1 cellular context compared by ENCODE assay signal in the genomic region with DNA sequence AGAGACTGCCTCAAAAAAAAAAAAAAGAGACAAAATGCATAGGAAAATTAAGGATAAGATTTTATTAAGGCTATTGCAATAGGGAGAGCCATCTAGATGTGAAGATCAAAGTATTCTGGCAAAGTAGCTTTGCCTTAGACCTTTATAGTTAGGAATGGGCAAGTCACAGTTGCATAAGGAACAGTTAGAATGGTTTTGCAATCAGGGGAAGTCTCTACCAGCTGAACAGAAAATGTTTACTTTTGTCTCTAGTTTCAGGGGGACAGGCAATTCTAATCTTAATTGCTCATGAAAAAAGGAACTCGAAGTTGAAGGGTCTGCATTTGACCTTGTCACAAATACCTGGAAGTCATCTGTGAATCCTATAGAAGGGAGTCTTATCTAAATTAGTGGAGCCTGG.
TF ChIP-seq lines count a peak whose summit lies in the region.

No MANE protein-coding gene starts in this region.

TF ChIP-seq in IMR-90, 13 proteins besides CTCF, POLR2A, EP300 and RAD21:
- TF ChIP-seq FOS (IDR thresholded peaks at IDR 0.05; ENCODE audit: low read depth, low read length) (no peak), MAZ (IDR thresholded peaks at IDR 0.05; ENCODE audit: borderline replicate concordance, low read depth, low read length) (no peak), CHD1 (IDR thresholded peaks at IDR 0.05; ENCODE audit: low read depth, low read length) (no peak), NFE2L2 (IDR thresholded peaks at IDR 0.05; ENCODE audit: low read depth, low read length) (no peak), SMC3 (IDR thresholded peaks at IDR 0.05; ENCODE audit: low read depth, low read length) (no peak), CEBPB (IDR thresholded peaks at IDR 0.05; ENCODE audit: low read depth, low read length) (peak; percentile 57; the same call in 1 of the 2 replicates), RFX5 (IDR thresholded peaks at IDR 0.05; ENCODE audit: low read depth, low read length) (no peak)
TF ChIP-seq in IMR-90: peak in this region for 1.
